Comparison of ENCODE assay signal across 18 cellular contexts in genomic region chr19:41452584-41453275, GRCh38. TPM values are rescaled to one million over a fixed set of nuclear protein-coding genes. Genes with fewer than 3 reads are reported as not detected.
A peak's percentile ranks its signal among the peaks of the same experiment; 100 is the strongest.
DNase-seq lines count a peak whose midpoint lies in the region; ATAC-seq and TF ChIP-seq lines count a peak whose summit lies in the region.
"Had no signal": no experiment of that assay in that cellular context is flagged by ENCODE, and none has a peak within 500 bp of the region (broad histone marks: within the 10 kb centered on the region; RNA-seq: fewer than 3 reads in every experiment).

No MANE protein-coding gene starts in this region.

- peaks cover 12% of the 10 kb centered on the region for H3K27me3 Mint-ChIP-seq in GM23338 (ENCODE audit: insufficient read depth, low read depth, poor library complexity)
- H3K27me3 Mint-ChIP-seq in activated B cell treated with CpG ODN at 0.5 μM for 24 hours = peaks cover 4% of the 10 kb centered on the region
- peaks cover 11 to 27% (median 18%) of the 10 kb centered on the region in 3 donors for H3K27me3 Mint-ChIP-seq in naive B cell

- intact Hi-C loops in activated B cell treated with CpG ODN at 0.5 μM for 24 hours (cut with micrococcal nuclease) = no loop called here

- H3F3A ChIP-seq in GM23338 (replicated peaks; ENCODE audit: low read depth) = no peaks in the 10 kb centered on the region
- no peaks in the 10 kb centered on the region for H3F3A ChIP-seq in OCI-LY1 (ENCODE audit: insufficient read depth, low read length)

- H3K4me1 ChIP-seq in GM23338 (ENCODE audit: insufficient read depth) (peaks cover 3% of the 10 kb centered on the region; the same call in 1 of the 2 replicates), OCI-LY1 (ENCODE audit: insufficient read depth, low read length, severe bottlenecking) (peaks cover 4% of the 10 kb centered on the region)

- H3K9ac ChIP-seq in OCI-LY1 (ENCODE audit: low read length) = no peak overlapping the region

- no peak overlapping the region for H2AFZ ChIP-seq in GM23338
- no peak overlapping the region for H2AFZ ChIP-seq in OCI-LY1 (ENCODE audit: low read length)

- CTCF ChIA-PET in activated B cell treated with CpG ODN at 0.5 μM for 24 hours (lab: Charles Lee) = interaction anchor here (1.2 to 13.2 kb wide), 2 partner anchors 84 to 113 kb away, joined by 3 to 344 read pairs; no protein-coding TSS in a partner anchor

- H3K36me3 ChIP-seq in GM23338 (ENCODE audit: insufficient read depth) (no peaks in the 10 kb centered on the region), OCI-LY1 (ENCODE audit: insufficient read depth, low read length) (no peaks in the 10 kb centered on the region)

- H3K4me2 ChIP-seq in GM23338 (no peak overlapping the region), OCI-LY1 (ENCODE audit: low read length) (no peak overlapping the region)

- H3K4me1 Mint-ChIP-seq in GM23338 (peaks cover 6% of the 10 kb centered on the region; the same call in 1 of the 3 replicates), activated B cell treated with CpG ODN at 0.5 μM for 24 hours (peaks cover 36% of the 10 kb centered on the region), naive B cell (peaks cover 22 to 43% (median 31%) of the 10 kb centered on the region in 3 donors)

- peak; percentile 14 to 32; a peak in 2 of 4 replicates for TF ChIP-seq CTCF in GM23338 (conservative IDR thresholded peaks at IDR 0.05; ENCODE audit: low read depth in 2 of 2)
- peak; percentile 10; the same call in 1 of the 2 replicates for TF ChIP-seq CTCF in OCI-LY1 (IDR thresholded peaks at IDR 0.05; ENCODE audit: low read length)
- TF ChIP-seq CTCF in activated B cell treated with CpG ODN at 0.5 μM for 24 hours (IDR thresholded peaks at IDR 0.05) = no peak
- no peak for TF ChIP-seq CTCF in omental fat pad (IDR thresholded peaks at IDR 0.05)

- H3K27ac ChIP-seq in GM23338 (ENCODE audit: low read depth) (no peak overlapping the region), OCI-LY1 (ENCODE audit: low read depth, low read length, poor library complexity, severe bottlenecking) (no peak overlapping the region)

- H3K9me2 ChIP-seq in GM23338 (ENCODE audit: insufficient read depth) (no peaks in the 10 kb centered on the region), OCI-LY1 (ENCODE audit: low read depth, low read length) (no peaks in the 10 kb centered on the region)

- H3K27ac Mint-ChIP-seq in GM23338 (no peak overlapping the region), activated B cell treated with CpG ODN at 0.5 μM for 24 hours (peak overlapping the region; percentile 4), naive B cell (peak overlapping the region in 4 of 6 donors; percentile 69 to 90 (median 81))
- H3K27ac Mint-ChIP-seq: CD4-positive, alpha-beta T cell had no signal

- H3K36me3 Mint-ChIP-seq in GM23338 (ENCODE audit: low read depth) = no peaks in the 10 kb centered on the region
- H3K36me3 Mint-ChIP-seq in activated B cell treated with CpG ODN at 0.5 μM for 24 hours (ENCODE audit: low read depth) = no peaks in the 10 kb centered on the region
- peaks cover 0 to 3% of the 10 kb centered on the region in 2 donors for H3K36me3 Mint-ChIP-seq in naive B cell

- POLR2A ChIA-PET in activated B cell treated with CpG ODN at 0.5 μM for 24 hours (lab: Charles Lee) = interaction anchor here (0.6 kb wide), 1 partner anchor 79 kb away, joined by 3 read pairs; no protein-coding TSS in a partner anchor

- ATAC-seq in GM23338 (peak; percentile 17; the same call in 2 of the 3 replicates), activated B cell treated with CpG ODN at 0.5 μM for 24 hours (ENCODE audit: low read depth) (no peak), naive B cell (ENCODE audit: low read depth in 2 of 2) (no peak), omental fat pad (ENCODE audit: low FRiP score) (no peak)

- H3K9me3 ChIP-seq in OCI-LY1 (ENCODE audit: low read length) = no peaks in the 10 kb centered on the region

- peaks cover 13% of the 10 kb centered on the region; the same call in 1 of the 2 replicates for H3K27me3 ChIP-seq in GM23338 (ENCODE audit: insufficient read depth)
- H3K27me3 ChIP-seq in OCI-LY1 (ENCODE audit: insufficient read depth, low read length) = 0 out of 2 replicates have a peak, but pooled peaks cover 12% of the 10 kb centered on the region

- H3K4me3 ChIP-seq in GM23338 = no peak overlapping the region
- no peak overlapping the region for H3K4me3 ChIP-seq in OCI-LY1 (ENCODE audit: low read depth, low read length, poor library complexity, severe bottlenecking)

- DNase-seq in GM23338 (ENCODE audit: low spot score) (no peak), activated B cell treated with CpG ODN at 0.5 μM for 24 hours (no peak), naive B cell (no peak), activated gamma-delta T cell (lab: John Stamatoyannopoulos, UW) (no peak), omental fat pad (ENCODE audit: low spot score) (no peak), SKM-1 (lab: John Stamatoyannopoulos, UW; ENCODE audit: unreplicated experiment) (no peak), HuH-7.5 (ENCODE audit: low spot score) (no peak)
- DNase-seq: 8988T; ACHN; C1 segment of cervical spinal cord; Calu3; CD4-positive, alpha-beta T cell; DMS 273 treated with DMSO at 0.1 percent for 48 hours; HCEC 1CT; IMR-90 had no signal

- no peak overlapping the region for H3K4me3 Mint-ChIP-seq in GM23338
- H3K4me3 Mint-ChIP-seq in activated B cell treated with CpG ODN at 0.5 μM for 24 hours = no peak overlapping the region
- no peak overlapping the region for H3K4me3 Mint-ChIP-seq in naive B cell
- H3K4me3 Mint-ChIP-seq: CD4-positive, alpha-beta T cell had no signal

- H4K20me1 ChIP-seq in GM23338 (replicated peaks; ENCODE audit: insufficient read depth) (no peaks in the 10 kb centered on the region), OCI-LY1 (ENCODE audit: insufficient read depth, low read length) (no peaks in the 10 kb centered on the region)

- H3K79me2 ChIP-seq in GM23338 (replicated peaks; ENCODE audit: insufficient read depth) (no peaks in the 10 kb centered on the region), OCI-LY1 (ENCODE audit: insufficient read depth, low read length) (no peaks in the 10 kb centered on the region)

- H3K9me3 Mint-ChIP-seq in GM23338 (no peaks in the 10 kb centered on the region), activated B cell treated with CpG ODN at 0.5 μM for 24 hours (no peaks in the 10 kb centered on the region), naive B cell (no peaks in the 10 kb centered on the region)
- H3K9me3 Mint-ChIP-seq: CD4-positive, alpha-beta T cell had no signal

TF ChIP-seq in GM23338, 12 proteins besides CTCF, POLR2A, EP300 and RAD21 (continues in another document):
- TF ChIP-seq STAT1 (IDR thresholded peaks at IDR 0.05; ENCODE audit: unreplicated experiment) = no peak
- TF ChIP-seq, protein P1, sequence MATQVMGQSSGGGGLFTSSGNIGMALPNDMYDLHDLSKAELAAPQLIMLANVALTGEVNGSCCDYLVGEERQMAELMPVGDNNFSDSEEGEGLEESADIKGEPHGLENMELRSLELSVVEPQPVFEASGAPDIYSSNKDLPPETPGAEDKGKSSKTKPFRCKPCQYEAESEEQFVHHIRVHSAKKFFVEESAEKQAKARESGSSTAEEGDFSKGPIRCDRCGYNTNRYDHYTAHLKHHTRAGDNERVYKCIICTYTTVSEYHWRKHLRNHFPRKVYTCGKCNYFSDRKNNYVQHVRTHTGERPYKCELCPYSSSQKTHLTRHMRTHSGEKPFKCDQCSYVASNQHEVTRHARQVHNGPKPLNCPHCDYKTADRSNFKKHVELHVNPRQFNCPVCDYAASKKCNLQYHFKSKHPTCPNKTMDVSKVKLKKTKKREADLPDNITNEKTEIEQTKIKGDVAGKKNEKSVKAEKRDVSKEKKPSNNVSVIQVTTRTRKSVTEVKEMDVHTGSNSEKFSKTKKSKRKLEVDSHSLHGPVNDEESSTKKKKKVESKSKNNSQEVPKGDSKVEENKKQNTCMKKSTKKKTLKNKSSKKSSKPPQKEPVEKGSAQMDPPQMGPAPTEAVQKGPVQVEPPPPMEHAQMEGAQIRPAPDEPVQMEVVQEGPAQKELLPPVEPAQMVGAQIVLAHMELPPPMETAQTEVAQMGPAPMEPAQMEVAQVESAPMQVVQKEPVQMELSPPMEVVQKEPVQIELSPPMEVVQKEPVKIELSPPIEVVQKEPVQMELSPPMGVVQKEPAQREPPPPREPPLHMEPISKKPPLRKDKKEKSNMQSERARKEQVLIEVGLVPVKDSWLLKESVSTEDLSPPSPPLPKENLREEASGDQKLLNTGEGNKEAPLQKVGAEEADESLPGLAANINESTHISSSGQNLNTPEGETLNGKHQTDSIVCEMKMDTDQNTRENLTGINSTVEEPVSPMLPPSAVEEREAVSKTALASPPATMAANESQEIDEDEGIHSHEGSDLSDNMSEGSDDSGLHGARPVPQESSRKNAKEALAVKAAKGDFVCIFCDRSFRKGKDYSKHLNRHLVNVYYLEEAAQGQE (IDR thresholded peaks at IDR 0.05; ENCODE audit: unreplicated experiment) = no peak
- no peak for TF ChIP-seq ZNF331 (CRISPR knock-in tag; IDR thresholded peaks at IDR 0.05; ENCODE audit: low read depth)

RNA-seq across cellular contexts. Expression of gene ERICH4, which starts 9.8 kb away (rescaled TPM):
- total RNA-seq in GM23338 (2014; rRNA removed; shearing (Covaris generic)) = not detected in 2 replicates
- polyA plus RNA-seq in GM23338 (2016; fragmentation: Nextera tagmentation; extraction: Ambion mirVana) = not detected in 2 replicates
- total RNA-seq in activated B cell treated with CpG ODN at 0.5 μM for 24 hours = not detected in 2 replicates
- polyA plus RNA-seq in naive B cell (ENCODE audit: low read depth in 6 of 6) = not detected
- not detected for total RNA-seq in omental fat pad
- total RNA-seq: Calu3; CD4-positive, alpha-beta T cell; Daoy; H1; IMR-90 had no signal
- polyA plus RNA-seq: H1, IMR-90 had no signal

RNA-seq across cellular contexts. Expression of gene DMAC2, which starts 13.0 kb away (rescaled TPM):
- total RNA-seq in GM23338 (2014; rRNA removed; shearing (Covaris generic)) = 83.5 and 86.5 TPM in 2 replicates
- 74.5 and 77.2 TPM in 2 replicates for polyA plus RNA-seq in GM23338 (2016; fragmentation: Nextera tagmentation; extraction: Ambion mirVana)
- total RNA-seq in activated B cell treated with CpG ODN at 0.5 μM for 24 hours = 38.2 and 45.7 TPM in 2 replicates
- polyA plus RNA-seq in naive B cell (ENCODE audit: low read depth in 6 of 6) = 10 to 100 TPM; 47.0 to 67.1 (median 57.7) TPM
- total RNA-seq in omental fat pad = 10 to 100 TPM; 29.2 to 36.7 (median 35.1) TPM

RNA-seq across cellular contexts. Expression of gene B3GNT8, which starts 25.6 kb away (rescaled TPM):
- 0.70 and 1.8 TPM in 2 replicates for total RNA-seq in GM23338 (2014; rRNA removed; shearing (Covaris generic))
- polyA plus RNA-seq in GM23338 (2016; fragmentation: Nextera tagmentation; extraction: Ambion mirVana) = 0.71 TPM in 2 replicates
- total RNA-seq in activated B cell treated with CpG ODN at 0.5 μM for 24 hours = 0.10 and 0.24 TPM in 2 replicates
- polyA plus RNA-seq in naive B cell (ENCODE audit: low read depth in 6 of 6) = under 1 TPM in 4 of 6 donors, not detected in 2; 0.26 to 0.93 (median 0.35) TPM
- total RNA-seq in omental fat pad = 1 to 10 TPM; 1.0 to 7.2 (median 4.7) TPM

RNA-seq across cellular contexts. Expression of gene BCKDHA, which starts 55.1 kb away (rescaled TPM):
- 31.3 and 42.4 TPM in 2 replicates for total RNA-seq in GM23338 (2014; rRNA removed; shearing (Covaris generic))
- polyA plus RNA-seq in GM23338 (2016; fragmentation: Nextera tagmentation; extraction: Ambion mirVana) (14.2 and 15.0 TPM in 2 replicates), naive B cell (ENCODE audit: low read depth in 6 of 6) (10 to 100 TPM; 50.3 to 79.8 (median 68.0) TPM)
- total RNA-seq in activated B cell treated with CpG ODN at 0.5 μM for 24 hours (22.2 and 25.2 TPM in 2 replicates), omental fat pad (10 to 100 TPM; 30.3 to 47.0 (median 39.1) TPM)

RNA-seq across cellular contexts. Expression of gene EXOSC5, which starts 55.6 kb away (rescaled TPM):
- total RNA-seq in GM23338 (2014; rRNA removed; shearing (Covaris generic)) = 65.1 and 65.4 TPM in 2 replicates
- polyA plus RNA-seq in GM23338 (2016; fragmentation: Nextera tagmentation; extraction: Ambion mirVana) (116 and 125 TPM in 2 replicates), naive B cell (ENCODE audit: low read depth in 6 of 6) (10 to 100 TPM; 48.5 to 74.5 (median 62.6) TPM)
- total RNA-seq in activated B cell treated with CpG ODN at 0.5 μM for 24 hours (30.1 and 31.6 TPM in 2 replicates), omental fat pad (10 to 100 TPM; 13.2 to 17.3 (median 15.7) TPM)

Comparison
In these comparisons a context has a peak if more than half of its experiments do, and no peak if none do; other contexts are left out.
1. CTCF ChIP-seq: peak in GM23338 (2 of 2) and OCI-LY1 (single experiment); none in activated B cell treated with CpG ODN at 0.5 μM for 24 hours (single experiment) and omental fat pad (0 of 3).